Comparison of ENCODE assay signal across 8 cellular contexts in the genomic region with DNA sequence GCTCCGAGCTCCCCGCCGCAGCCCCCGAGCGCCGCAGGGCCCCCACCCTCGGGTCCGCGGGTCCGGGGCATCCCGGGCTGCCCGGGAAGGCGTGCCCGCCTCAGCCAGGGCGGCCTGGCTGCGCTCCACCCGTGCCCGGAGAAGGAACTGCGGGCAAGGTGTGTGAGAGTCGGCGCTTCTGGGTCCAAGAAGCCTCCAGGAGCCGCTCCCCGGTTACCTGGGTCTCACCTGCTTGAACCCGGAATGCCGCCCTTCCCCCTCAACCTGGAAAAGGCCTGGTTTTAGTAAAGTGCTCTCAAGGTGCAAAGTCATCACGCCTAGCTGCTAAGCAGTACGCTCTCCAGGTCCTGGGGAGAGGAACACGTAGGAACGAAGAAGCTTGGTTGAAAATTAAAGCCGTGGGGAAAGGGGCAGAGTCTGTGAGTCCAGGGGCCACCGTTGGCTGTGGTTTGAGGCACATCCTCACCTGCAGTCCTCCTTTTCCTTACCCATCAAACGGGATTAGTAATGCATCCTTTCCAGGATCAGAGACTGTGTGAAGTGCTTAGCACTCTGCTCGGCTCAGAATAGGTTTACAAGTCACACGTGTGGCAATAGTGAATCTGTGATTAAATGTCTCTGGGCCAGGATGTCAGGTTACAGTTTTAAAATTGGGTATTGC. TPM values are rescaled to one million over a fixed set of nuclear protein-coding genes. Genes with fewer than 3 reads are reported as not detected.
DNase-seq lines count a peak whose midpoint lies in the region; ATAC-seq, FAIRE-seq and TF ChIP-seq lines count a peak whose summit lies in the region.

No MANE protein-coding gene starts in this region.

- no peaks in the 10 kb centered on the region for H3K36me3 ChIP-seq in HCT116 (ENCODE audit: control insufficient read depth in 1 of 2, insufficient read depth in 2 of 2, low read length in 2 of 2)
- no peaks in the 10 kb centered on the region for H3K36me3 ChIP-seq in pancreas
- no peaks in the 10 kb centered on the region for H3K36me3 ChIP-seq in Karpas-422 (ENCODE audit: insufficient read depth, low read length)

- POLR2A ChIA-PET in CD4-positive, alpha-beta T cell (lab: Charles Lee) = no interaction called here
- POLR2A ChIA-PET in HCT116 (lab: Charles Lee) = interaction anchor here (0.8 to 1.2 kb wide), 2 partner anchors 25 to 242 kb away, joined by 4 read pairs; no protein-coding TSS in a partner anchor
- POLR2A ChIA-PET in T-cell (lab: Charles Lee) = no interaction called here

- no peak for FAIRE-seq in pancreas (lab: Jason Lieb, UNC)

- H3K4me1 ChIP-seq in HCT116 (ENCODE audit: control insufficient read depth in 1 of 2, insufficient read depth in 2 of 2, low read length in 2 of 2) (peaks cover 19 to 41% of the 10 kb centered on the region in 2 experiments), pancreas (peaks cover 21 to 48% (median 47%) of the 10 kb centered on the region in 3 donors), Karpas-422 (ENCODE audit: low read length) (no peaks in the 10 kb centered on the region)

- RAD21 ChIA-PET in HCT116 (lab: Charles Lee; ENCODE audit: low non-redundant PET in 1 of 2, low total read pairs in 2 of 2, uncharacterized antibody in 2 of 2, unreplicated experiment in 2 of 2) = no interaction called here

- no peak for DNase-seq in CD4-positive, alpha-beta T cell
- DNase-seq in HCT116 (ENCODE audit: low read depth, low spot score) = no peak
- DNase-seq in T-cell = no peak
- DNase-seq in fibroblast of pulmonary artery (ENCODE audit: low read depth) = no peak
- DNase-seq in pancreas = peak; percentile 19 to 79 (median 54)
- no peak for DNase-seq in Karpas-422

- no peak for ATAC-seq in CD4-positive, alpha-beta T cell (ENCODE audit: poor library complexity)
- ATAC-seq in HCT116 = peak; percentile 25; the same call in 1 of the 2 replicates
- ATAC-seq in T-cell (replicated peaks in 1 of 4) = peak in 1 of 4 experiments; percentile 35
- peak; percentile 35 to 56 (median 46) for ATAC-seq in pancreas
- no peak for ATAC-seq in HG03571 (IDR thresholded peaks at IDR 0.05; ENCODE audit: unreplicated experiment)
- ATAC-seq in HG02885 (IDR thresholded peaks at IDR 0.05; ENCODE audit: poor library complexity, unreplicated experiment) = no peak

- TF ChIP-seq CTCF in CD4-positive, alpha-beta T cell (IDR thresholded peaks at IDR 0.05) = no peak
- TF ChIP-seq CTCF in HCT116 (IDR thresholded peaks at IDR 0.05 in 2 of 3, conservative IDR thresholded peaks at IDR 0.05 in 1 of 3; ENCODE audit: borderline replicate concordance in 1 of 3, insufficient read depth in 1 of 3, low read depth in 2 of 3, low read length in 2 of 3) (no peak), fibroblast of pulmonary artery (IDR thresholded peaks at IDR 0.05; ENCODE audit: low read length, missing control alignments) (no peak), pancreas (IDR thresholded peaks at IDR 0.05) (no peak)

- H3K9me3 Mint-ChIP-seq in CD4-positive, alpha-beta T cell = no peaks in the 10 kb centered on the region
- H3K9me3 Mint-ChIP-seq in T-cell = no peaks in the 10 kb centered on the region

- H3K9me2 ChIP-seq in HCT116 (ENCODE audit: insufficient read depth) (no peaks in the 10 kb centered on the region), Karpas-422 (replicated peaks; ENCODE audit: insufficient read depth, low read length) (no peaks in the 10 kb centered on the region)

- peak overlapping the region; percentile 56 for H3K4me3 Mint-ChIP-seq in CD4-positive, alpha-beta T cell
- peak overlapping the region; percentile 7 to 54 (median 49) for H3K4me3 Mint-ChIP-seq in T-cell

- no peak for TF ChIP-seq RAD21 in HCT116 (IDR thresholded peaks at IDR 0.05; ENCODE audit: low read depth)

- H3K27me3 ChIP-seq in CD4-positive, alpha-beta T cell (ENCODE audit: control insufficient read depth, insufficient read depth, low read length) = peaks cover 52% of the 10 kb centered on the region
- no peaks in the 10 kb centered on the region for H3K27me3 ChIP-seq in HCT116 (ENCODE audit: insufficient read depth, low read length)
- no peaks in the 10 kb centered on the region for H3K27me3 ChIP-seq in pancreas
- H3K27me3 ChIP-seq in Karpas-422 (ENCODE audit: low read length) = no peaks in the 10 kb centered on the region

- H3K9ac ChIP-seq in HCT116 (ENCODE audit: low read length) (peak overlapping the region; percentile 76), Karpas-422 (ENCODE audit: low read length) (no peak overlapping the region)

- BruUV-seq in HCT116 (replicated peaks; lab: Mats Ljungman, UMichigan) = no TSS peak

- peak overlapping the region; percentile 95 for H3K4me2 ChIP-seq in HCT116 (ENCODE audit: low read length)
- H3K4me2 ChIP-seq in Karpas-422 (ENCODE audit: low read depth, low read length, poor library complexity, severe bottlenecking) = no peak overlapping the region

- WGBS in pancreas, 2 donors = 1 to 2% methylated on average over 22 to 34 of the region's 34 CpGs

- H3K4me3 ChIP-seq in HCT116 (replicated peaks in 1 of 2; ENCODE audit: low read depth in 1 of 2, low read length in 2 of 2) = peak overlapping the region; percentile 66 to 82
- peak overlapping the region; percentile 73 for H3K4me3 ChIP-seq in fibroblast of pulmonary artery (replicated peaks; ENCODE audit: low read depth, low read length)
- peak overlapping the region; percentile 60 to 91 (median 80) for H3K4me3 ChIP-seq in pancreas
- H3K4me3 ChIP-seq in Karpas-422 (ENCODE audit: low read length) = no peak overlapping the region

- peaks cover 71% of the 10 kb centered on the region for H3K27me3 Mint-ChIP-seq in CD4-positive, alpha-beta T cell
- peaks cover 45 to 58% of the 10 kb centered on the region in 2 donors for H3K27me3 Mint-ChIP-seq in T-cell

- no peaks in the 10 kb centered on the region for H3K9me3 ChIP-seq in CD4-positive, alpha-beta T cell (ENCODE audit: control insufficient read depth, low read length)
- no peaks in the 10 kb centered on the region for H3K9me3 ChIP-seq in HCT116 (ENCODE audit: control insufficient read depth in 1 of 2, insufficient read depth in 1 of 2, low read depth in 1 of 2, low read length in 2 of 2)
- H3K9me3 ChIP-seq in pancreas = no peaks in the 10 kb centered on the region
- no peaks in the 10 kb centered on the region for H3K9me3 ChIP-seq in Karpas-422 (ENCODE audit: low read length)

- TF ChIP-seq POLR2A in HCT116 (IDR thresholded peaks at IDR 0.05; ENCODE audit: borderline replicate concordance, extremely low read depth, insufficient read depth, insufficient read length) = no peak

- H3K79me2 ChIP-seq in HCT116 (ENCODE audit: insufficient read depth, low read length) (peaks cover 48% of the 10 kb centered on the region), Karpas-422 (ENCODE audit: low read length) (no peaks in the 10 kb centered on the region)

- peaks cover 7% of the 10 kb centered on the region; the same call in 1 of the 2 replicates for H4K20me1 ChIP-seq in HCT116 (ENCODE audit: insufficient read depth)
- H4K20me1 ChIP-seq in Karpas-422 (ENCODE audit: insufficient read depth, low read depth, low read length) = no peaks in the 10 kb centered on the region

- H3K36me3 Mint-ChIP-seq in CD4-positive, alpha-beta T cell (ENCODE audit: low read depth) = no peaks in the 10 kb centered on the region
- no peaks in the 10 kb centered on the region for H3K36me3 Mint-ChIP-seq in T-cell

- no peak overlapping the region for H3K27ac ChIP-seq in CD4-positive, alpha-beta T cell (ENCODE audit: low read depth, low read length)
- H3K27ac ChIP-seq in HCT116 (ENCODE audit: low read depth, low read length) = peak overlapping the region; percentile 68
- peak overlapping the region; percentile 80 to 87 (median 83) for H3K27ac ChIP-seq in pancreas
- H3K27ac ChIP-seq in Karpas-422 (ENCODE audit: low read length) = no peak overlapping the region

- H3K27ac Mint-ChIP-seq in CD4-positive, alpha-beta T cell = no peak overlapping the region
- no peak overlapping the region for H3K27ac Mint-ChIP-seq in T-cell

- intact Hi-C loops in CD4-positive, alpha-beta T cell (cut with DNase I, micrococcal nuclease) = no loop called here
- intact Hi-C loops in HCT116 (cut with micrococcal nuclease) (loop anchor here (1.0 to 2.0 kb wide), 4 partner anchors 65 to 163 kb away; no protein-coding TSS in a partner anchor), pancreas (cut with DNase I) (no loop called here)

- H2AFZ ChIP-seq in HCT116 (ENCODE audit: low read depth, low read length, poor library complexity, severe bottlenecking) (no peak overlapping the region), Karpas-422 (ENCODE audit: low read length) (no peak overlapping the region)

- H3K4me1 Mint-ChIP-seq in CD4-positive, alpha-beta T cell (ENCODE audit: low read depth) = peaks cover 6% of the 10 kb centered on the region
- peaks cover 0 to 8% (median 3%) of the 10 kb centered on the region in 3 donors for H3K4me1 Mint-ChIP-seq in T-cell

- CTCF ChIA-PET in CD4-positive, alpha-beta T cell (lab: Charles Lee) = interaction anchor here (0.6 kb wide), 1 partner anchor 1491 kb away, joined by 3 read pairs; no protein-coding TSS in a partner anchor
- CTCF ChIA-PET in HCT116 (lab: Charles Lee) (no interaction called here), T-cell (lab: Charles Lee) (interaction anchor here in 1 of 2 donors (0.6 kb wide), 1 partner anchor 1202 kb away, joined by 5 read pairs; no protein-coding TSS in a partner anchor)

TF ChIP-seq in HCT116, 20 proteins besides CTCF, POLR2A, EP300 and RAD21:
- 0 out of 2 replicates have a peak, but pooled peaks have one; percentile 11 for TF ChIP-seq POLR2AphosphoS5 (IDR thresholded peaks at IDR 0.05; ENCODE audit: low read depth, low read length)
- TF ChIP-seq FOSL1 (IDR thresholded peaks at IDR 0.05; ENCODE audit: low read depth) = no peak
- TF ChIP-seq ZFX (IDR thresholded peaks at IDR 0.05) = 0 out of 2 replicates have a peak, but pooled peaks have one; percentile 37

RNA-seq across cellular contexts. Expression of a gene that starts 1.2 kb away (rescaled TPM):
- under 1 TPM in 1 of 2 experiments, not detected in 1; 0.16 TPM for total RNA-seq in CD4-positive, alpha-beta T cell
- total RNA-seq in HCT116 (2021; ENCODE audit: unreplicated experiment) (16.5 TPM), T-cell (under 1 TPM in 4 of 5 donors, not detected in 1; 0.10 to 0.38 (median 0.27) TPM), pancreas (10 to 100 TPM in 3 of 6 donors, 1 to 10 TPM in 3; 6.5 to 17.7 (median 8.8) TPM)
- polyA plus RNA-seq in HCT116 (2012) = 9.2 and 10.0 TPM in 2 replicates
- 1 to 10 TPM; 5.8 to 6.6 TPM for polyA plus RNA-seq in pancreas
- total RNA-seq in Karpas-422 (2014; rRNA removed; shearing (Covaris generic); ENCODE audit: low replicate concordance) = not detected in 2 replicates

Comparison
In these comparisons a context has a peak if more than half of its experiments do, and no peak if none do; other contexts are left out.
1. ATAC-seq: peak in HCT116 (single experiment) and pancreas (4 of 4); none in CD4-positive, alpha-beta T cell (single experiment), HG03571 (single experiment) and HG02885 (single experiment).
2. DNase-seq: peak in pancreas (6 of 6); none in CD4-positive, alpha-beta T cell (0 of 10), HCT116 (single experiment), T-cell (0 of 34), fibroblast of pulmonary artery (single experiment) and Karpas-422 (single experiment).
3. H3K27ac ChIP-seq: peak in HCT116 (single experiment) and pancreas (4 of 4); none in CD4-positive, alpha-beta T cell (single experiment) and Karpas-422 (single experiment).